1 cellular context compared by ENCODE assay signal in genomic region chr21:46538262-46538661, GRCh38.
TF ChIP-seq lines count a peak whose summit lies in the region.

No MANE protein-coding gene starts in this region.

TF ChIP-seq in K562, 482 proteins besides CTCF, POLR2A, EP300 and RAD21:
- TF ChIP-seq MEF2D (tag; conservative IDR thresholded peaks at IDR 0.05; ENCODE audit: low read depth), result no peak
- TF ChIP-seq POLR2G (IDR thresholded peaks at IDR 0.05; ENCODE audit: low read depth, low read length), result 0 out of 2 replicates have a peak, but pooled peaks have one; percentile 17
- no peak for TF ChIP-seq TFAM (CRISPR knock-in tag; conservative IDR thresholded peaks at IDR 0.05)
- TF ChIP-seq JUN (IDR thresholded peaks at IDR 0.05; ENCODE audit: borderline replicate concordance, low read depth, low read length), result no peak
- TF ChIP-seq JUN (CRISPR knock-in tag; IDR thresholded peaks at IDR 0.05; ENCODE audit: borderline replicate concordance), result no peak
